Comparison of ENCODE assay signal across 17 cellular contexts in the genomic region with DNA sequence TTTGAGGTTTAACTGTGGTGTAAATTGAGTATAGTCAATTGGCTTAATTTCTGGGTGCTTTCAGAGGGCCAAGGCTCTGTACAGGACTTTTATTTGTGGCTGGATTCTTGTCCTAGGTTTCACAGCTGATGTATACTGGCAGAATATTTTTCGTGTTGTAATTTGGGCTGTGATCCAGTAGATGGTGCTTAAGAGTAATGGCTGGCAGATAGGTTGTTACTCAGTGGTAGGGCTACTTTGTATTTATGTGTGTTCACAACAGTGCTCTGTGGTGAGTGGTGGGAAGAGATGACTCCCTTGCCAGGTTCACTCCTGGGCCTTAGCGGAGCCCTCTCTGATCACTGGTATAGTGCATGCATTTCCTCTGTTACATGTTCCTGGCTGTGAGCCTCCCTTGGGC. TPM values are rescaled to one million over a fixed set of nuclear protein-coding genes. Genes with fewer than 3 reads are reported as not detected.
DNase-seq lines count a peak whose midpoint lies in the region; FAIRE-seq and TF ChIP-seq lines count a peak whose summit lies in the region.
"Had no signal": no experiment of that assay in that cellular context is flagged by ENCODE, and none has a peak within 500 bp of the region (broad histone marks: within the 10 kb centered on the region; RNA-seq: fewer than 3 reads in every experiment).

No MANE protein-coding gene starts in this region.

- H3K27ac ChIP-seq in mammary epithelial cell (ENCODE audit: insufficient read depth, low read depth, low read length) (no peak overlapping the region), MM.1S (ENCODE audit: low read length) (no peak overlapping the region)
- H3K27ac ChIP-seq: SJCRH30 had no signal

- H3K9ac ChIP-seq in mammary epithelial cell (ENCODE audit: insufficient read depth, low read length) = no peak overlapping the region
- no peak overlapping the region for H3K9ac ChIP-seq in MM.1S (ENCODE audit: low read length)

- H3K79me2 ChIP-seq in mammary epithelial cell (ENCODE audit: insufficient read depth, low read length) (no peaks in the 10 kb centered on the region), MM.1S (ENCODE audit: low read length) (no peaks in the 10 kb centered on the region)

- H3K4me2 ChIP-seq in mammary epithelial cell (ENCODE audit: insufficient read depth, low read depth, low read length) (no peak overlapping the region), MM.1S (ENCODE audit: low read depth, low read length) (no peak overlapping the region)

- 93% methylated on average over 2 of the region's 2 CpGs for WGBS in mammary epithelial cell (ENCODE audit: low coverage, missing lambda C conversion rate)

- dilution Hi-C loops in mammary epithelial cell (cut with HindIII; ENCODE audit: low sequenced_read_pairs) = no loop called here

- H3K4me1 Mint-ChIP-seq in MCF 10A (ENCODE audit: insufficient read depth, unreplicated experiment) (peaks cover 6% of the 10 kb centered on the region), type B pancreatic cell (ENCODE audit: unreplicated experiment) (no peaks in the 10 kb centered on the region)

- H3K36me3 Mint-ChIP-seq in MCF 10A (ENCODE audit: insufficient read depth, unreplicated experiment) (no peaks in the 10 kb centered on the region), type B pancreatic cell (no peaks in the 10 kb centered on the region)

- peak; percentile 30 for DNase-seq in MCF 10A (ENCODE audit: unreplicated experiment)
- DNase-seq in mammary epithelial cell = no peak
- peak; percentile 60 for DNase-seq in MM.1S
- DNase-seq in bronchial epithelial cell (ENCODE audit: low read depth) = no peak
- no peak for DNase-seq in type B pancreatic cell (ENCODE audit: extremely low spot score, unreplicated experiment)
- DNase-seq in islet precursor cell = no peak
- DNase-seq in D341Med (ENCODE audit: low spot score) = no peak
- DNase-seq in EL = no peak
- DNase-seq: amygdala; effector CD4-positive, alpha-beta T cell; GDM1; H7; head of caudate nucleus; NCI-H2227 treated with DMSO at 0.1 percent for 48 hours; stimulated activated CD4-positive, alpha-beta T cell treated with anti-CD3 and anti-CD28 coated beads, Interleukin-15, amount 100 ng/mL, for 24 hours had no signal

- H3K9me3 Mint-ChIP-seq in MCF 10A (ENCODE audit: unreplicated experiment) (peaks cover 9% of the 10 kb centered on the region), type B pancreatic cell (peaks cover 18% of the 10 kb centered on the region)

- H3K36me3 ChIP-seq in mammary epithelial cell (ENCODE audit: insufficient read depth, low read length) = no peaks in the 10 kb centered on the region
- no peaks in the 10 kb centered on the region for H3K36me3 ChIP-seq in MM.1S (replicated peaks; ENCODE audit: insufficient read depth, low read length)
- H3K36me3 ChIP-seq in bronchial epithelial cell (ENCODE audit: control insufficient read depth, insufficient read depth, low read length) = no peaks in the 10 kb centered on the region
- H3K36me3 ChIP-seq: SJCRH30 had no signal

- BruUV-seq in MCF 10A (replicated peaks; lab: Mats Ljungman, UMichigan) (no TSS peak), mammary epithelial cell (replicated peaks; lab: Mats Ljungman, UMichigan) (no TSS peak)

- no peak overlapping the region for H3K4me3 ChIP-seq in mammary epithelial cell (replicated peaks in 1 of 3; ENCODE audit: insufficient read depth in 1 of 3, low read depth in 2 of 3, low read length in 3 of 3)
- H3K4me3 ChIP-seq in MM.1S (ENCODE audit: low read length) = no peak overlapping the region
- no peak overlapping the region for H3K4me3 ChIP-seq in bronchial epithelial cell (ENCODE audit: low read depth, low read length)
- H3K4me3 ChIP-seq: lung, SJCRH30 had no signal

- no peaks in the 10 kb centered on the region for H3K9me2 ChIP-seq in MM.1S (replicated peaks; ENCODE audit: insufficient read depth, low read length)

- peak; percentile 27 for TF ChIP-seq CTCF in MCF 10A (IDR thresholded peaks at IDR 0.05; ENCODE audit: unreplicated experiment)
- TF ChIP-seq CTCF in mammary epithelial cell (conservative IDR thresholded peaks at IDR 0.05 in 1 of 2, IDR thresholded peaks at IDR 0.05 in 1 of 2; ENCODE audit: extremely low read depth in 1 of 2, insufficient read depth in 1 of 2, low read depth in 1 of 2, low read length in 2 of 2) = peak in 1 of 2 donors; percentile 32
- peak; percentile 77 for TF ChIP-seq CTCF in MM.1S (IDR thresholded peaks at IDR 0.05; ENCODE audit: low read length)
- TF ChIP-seq CTCF in bronchial epithelial cell (IDR thresholded peaks at IDR 0.05; ENCODE audit: insufficient read depth, low read length, severe bottlenecking) = peak; percentile 1
- peak; percentile 17 for TF ChIP-seq CTCF in type B pancreatic cell (conservative IDR thresholded peaks at IDR 0.05)

- POLR2A ChIA-PET in MCF 10A (lab: Yijun Ruan, JAX) = no interaction called here

- H2AFZ ChIP-seq in mammary epithelial cell (ENCODE audit: low read depth, low read length) (no peak overlapping the region), MM.1S (ENCODE audit: low read length) (no peak overlapping the region; the same call in 1 of the 2 replicates)

- H3K27me3 Mint-ChIP-seq in MCF 10A (ENCODE audit: insufficient read depth, unreplicated experiment) (peaks cover 9% of the 10 kb centered on the region), type B pancreatic cell (peaks cover 20% of the 10 kb centered on the region)

- CTCF ChIA-PET in MCF 10A (lab: Yijun Ruan, JAX) = interaction anchor here (0.7 to 1.3 kb wide), 6 partner anchors 9 to 1600 kb away, joined by 3 read pairs; no protein-coding TSS in a partner anchor
- CTCF ChIA-PET in mammary epithelial cell (lab: Charles Lee; ENCODE audit: low non-redundant PET) = no interaction called here

- peaks cover 12% of the 10 kb centered on the region for H3F3A ChIP-seq in MM.1S (ENCODE audit: insufficient read depth, low read length)

- FAIRE-seq in bronchial epithelial cell (lab: Jason Lieb, UNC) = no peak

- H3K27ac Mint-ChIP-seq in MCF 10A (ENCODE audit: low read depth, unreplicated experiment) (no peak overlapping the region), type B pancreatic cell (no peak overlapping the region)

- H4K20me1 ChIP-seq in mammary epithelial cell (ENCODE audit: insufficient read depth, low read length) (no peaks in the 10 kb centered on the region), MM.1S (ENCODE audit: insufficient read depth, low read length) (no peaks in the 10 kb centered on the region)

- intact Hi-C loops in MCF 10A (cut with micrococcal nuclease) (no loop called here), mammary epithelial cell (cut with micrococcal nuclease) (no loop called here)

- in situ Hi-C loops in mammary epithelial cell (cut with MboI; ENCODE audit: low sequenced_read_pairs in 2 of 2) = loop anchor here in 1 of 2 donors (25.0 kb wide), 1 partner anchor 1730 kb away; no protein-coding TSS in a partner anchor

- H3K4me1 ChIP-seq in mammary epithelial cell (ENCODE audit: insufficient read depth, low read length) (no peaks in the 10 kb centered on the region), MM.1S (ENCODE audit: low read length) (peaks cover 44% of the 10 kb centered on the region)
- H3K4me1 ChIP-seq: SJCRH30 had no signal

- no peaks in the 10 kb centered on the region for H3K27me3 ChIP-seq in mammary epithelial cell (ENCODE audit: insufficient read depth, low read length)
- H3K27me3 ChIP-seq in MM.1S (replicated peaks; ENCODE audit: insufficient read depth, low read length) = no peaks in the 10 kb centered on the region
- H3K27me3 ChIP-seq in bronchial epithelial cell (ENCODE audit: control insufficient read depth, insufficient read depth, low read length) = peaks cover 4% of the 10 kb centered on the region
- H3K27me3 ChIP-seq: SJCRH30 had no signal

- H3K9me3 ChIP-seq in mammary epithelial cell (replicated peaks; ENCODE audit: insufficient read depth, low read length) (no peaks in the 10 kb centered on the region), MM.1S (replicated peaks; ENCODE audit: insufficient read depth, low read length) (no peaks in the 10 kb centered on the region)

- H3K4me3 Mint-ChIP-seq in MCF 10A (ENCODE audit: unreplicated experiment) (no peak overlapping the region), type B pancreatic cell (no peak overlapping the region)

RNA-seq across cellular contexts. Expression of a gene that starts 34.5 kb away (rescaled TPM):
- total RNA-seq in MCF 10A (2022) (25.5 and 43.1 TPM in 2 replicates), mammary epithelial cell (100 to 1,000 TPM in 1 of 2 donors, 10 to 100 TPM in 1; 34.8 to 241 TPM), bronchial epithelial cell (26.6 and 60.6 TPM in 2 replicates), type B pancreatic cell (ENCODE audit: low replicate concordance) (7.1 and 11.5 TPM in 2 replicates)
- polyA plus RNA-seq in mammary epithelial cell = 204 TPM
- 220 TPM for polyA minus RNA-seq in mammary epithelial cell

Comparison
In these comparisons a context has a peak if more than half of its experiments do, and no peak if none do; other contexts are left out.
1. DNase-seq: peak in MCF 10A (single experiment) and MM.1S (single experiment); none in mammary epithelial cell (single experiment), bronchial epithelial cell (single experiment), type B pancreatic cell (single experiment), islet precursor cell (single experiment), D341Med (single experiment) and EL (single experiment).